ENCODE assay signal across 10 cellular contexts in genomic region chr3:38579551-38580449, GRCh38.
DNase-seq lines count a peak whose midpoint lies in the region; ATAC-seq lines count a peak whose summit lies in the region.
"Had no signal": no experiment of that assay in that cellular context is flagged by ENCODE, and none has a peak within 500 bp of the region (broad histone marks: within the 10 kb centered on the region; RNA-seq: fewer than 3 reads in every experiment).

No MANE protein-coding gene starts in this region.

- H3K27me3 Mint-ChIP-seq in stimulated activated naive B cell treated with anti-CD40 and anti-IgM and Interleukin-4, amounts not matched to agents 10 μg/mL and 1 μg/mL and 100 μg/mL, for 72 hours, result peaks cover 0 to 9% of the 10 kb centered on the region in 2 donors

- DNase-seq in NOMO-1 treated with DMSO at 0.1 percent for 48 hours (lab: John Stamatoyannopoulos, UW; ENCODE audit: unreplicated experiment) (peak; percentile 25), NOMO-1 treated with dmso at 0.1 percent for 144 hours (lab: John Stamatoyannopoulos, UW; ENCODE audit: unreplicated experiment) (no peak), NCI-H748 treated with DMSO at 0.1 percent for 48 hours (lab: John Stamatoyannopoulos, UW) (no peak), middle frontal gyrus (ENCODE audit: extremely low spot score, low spot score) (no peak), Kasumi-1 (lab: John Stamatoyannopoulos, UW) (no peak)
- peak; percentile 38 for DNase-seq in stimulated activated naive B cell treated with anti-CD40 and anti-IgM and Interleukin-4, amounts not matched to agents 10 μg/mL and 1 μg/mL and 100 μg/mL, for 72 hours
- DNase-seq: SW 1271 had no signal

- H3K27ac Mint-ChIP-seq in stimulated activated naive B cell treated with anti-CD40 and anti-IgM and Interleukin-4, amounts not matched to agents 10 μg/mL and 1 μg/mL and 100 μg/mL, for 72 hours, result no peak overlapping the region
- H3K27ac Mint-ChIP-seq: IgD-negative memory B cell had no signal

- no peaks in the 10 kb centered on the region for H3K36me3 Mint-ChIP-seq in stimulated activated naive B cell treated with anti-CD40 and anti-IgM and Interleukin-4, amounts not matched to agents 10 μg/mL and 1 μg/mL and 100 μg/mL, for 72 hours
- H3K36me3 Mint-ChIP-seq: IgD-negative memory B cell had no signal

- peaks cover 7% of the 10 kb centered on the region in 2 donors for H3K4me1 Mint-ChIP-seq in stimulated activated naive B cell treated with anti-CD40 and anti-IgM and Interleukin-4, amounts not matched to agents 10 μg/mL and 1 μg/mL and 100 μg/mL, for 72 hours

- peak overlapping the region in 1 of 2 donors; percentile 8 for H3K4me3 Mint-ChIP-seq in stimulated activated naive B cell treated with anti-CD40 and anti-IgM and Interleukin-4, amounts not matched to agents 10 μg/mL and 1 μg/mL and 100 μg/mL, for 72 hours

- H3K9me3 Mint-ChIP-seq in stimulated activated naive B cell treated with anti-CD40 and anti-IgM and Interleukin-4, amounts not matched to agents 10 μg/mL and 1 μg/mL and 100 μg/mL, for 72 hours, result no peaks in the 10 kb centered on the region
- H3K9me3 Mint-ChIP-seq: IgD-negative memory B cell had no signal

- peak; percentile 68 for ATAC-seq in HG03103 (IDR thresholded peaks at IDR 0.05; ENCODE audit: low read depth, unreplicated experiment)
- peak; percentile 22 for ATAC-seq in esophagus mucosa
- peak; percentile 81 to 92 for ATAC-seq in stimulated activated naive B cell treated with anti-CD40 and anti-IgM and Interleukin-4, amounts not matched to agents 10 μg/mL and 1 μg/mL and 100 μg/mL, for 72 hours (replicated peaks)

Comparison
In these comparisons a context has a peak if more than half of its experiments do, and no peak if none do; other contexts are left out.
1. DNase-seq: peak in NOMO-1 treated with DMSO at 0.1 percent for 48 hours (single experiment) and stimulated activated naive B cell treated with anti-CD40 and anti-IgM and Interleukin-4, amounts not matched to agents 10 μg/mL and 1 μg/mL and 100 μg/mL, for 72 hours (single experiment); none in NOMO-1 treated with dmso at 0.1 percent for 144 hours (single experiment), NCI-H748 treated with DMSO at 0.1 percent for 48 hours (single experiment), middle frontal gyrus (single experiment) and Kasumi-1 (0 of 2).
2. ATAC-seq: peak in every context shown above with its lines; median percentile 86 in stimulated activated naive B cell treated with anti-CD40 and anti-IgM and Interleukin-4, amounts not matched to agents 10 μg/mL and 1 μg/mL and 100 μg/mL, for 72 hours; 68 in HG03103; 22 in esophagus mucosa.